1 cellular context compared by ENCODE assay signal in genomic region chr19:44093931-44094765, GRCh38.
TF ChIP-seq lines count a peak whose summit lies in the region.

ZNF224 (plus strand) TSS chr19:44094361; CDS start chr19:44097874, 3,513 bp downstream.

TF ChIP-seq in HepG2, 621 proteins besides CTCF, POLR2A, EP300 and RAD21 (continued from another document and continues in another):
- no peak for TF ChIP-seq SOX13 (IDR thresholded peaks at IDR 0.05)
- TF ChIP-seq SOX13 (CRISPR knock-in tag; conservative IDR thresholded peaks at IDR 0.05 in 1 of 2, IDR thresholded peaks at IDR 0.05 in 1 of 2), result no peak
- no peak for TF ChIP-seq ZBTB42 (CRISPR knock-in tag; IDR thresholded peaks at IDR 0.05)
- no peak for TF ChIP-seq MLXIP (CRISPR knock-in tag; IDR thresholded peaks at IDR 0.05; ENCODE audit: borderline replicate concordance)
- TF ChIP-seq ATM (IDR thresholded peaks at IDR 0.05; ENCODE audit: borderline replicate concordance), result no peak
- TF ChIP-seq HNF4G (IDR thresholded peaks at IDR 0.05; ENCODE audit: borderline replicate concordance, low read depth, low read length), result 0 out of 2 replicates have a peak, but pooled peaks have one; percentile 6
- TF ChIP-seq HNF4G (CRISPR knock-in tag; IDR thresholded peaks at IDR 0.05; ENCODE audit: borderline replicate concordance, low read depth), result no peak
- TF ChIP-seq NONO (IDR thresholded peaks at IDR 0.05), result no peak
- TF ChIP-seq NONO (CRISPR knock-in tag; conservative IDR thresholded peaks at IDR 0.05), result 0 out of 2 replicates have a peak, but pooled peaks have one; percentile 41
- TF ChIP-seq BRD4 (CRISPR knock-in tag; IDR thresholded peaks at IDR 0.05), result no peak
- TF ChIP-seq XBP1 (CRISPR knock-in tag; IDR thresholded peaks at IDR 0.05), result no peak; the same call in 1 of the 2 replicates
- TF ChIP-seq POGZ (CRISPR knock-in tag; IDR thresholded peaks at IDR 0.05), result 0 out of 2 replicates have a peak, but pooled peaks have one; percentile 41
- no peak for TF ChIP-seq THAP8 (CRISPR knock-in tag; IDR thresholded peaks at IDR 0.05; ENCODE audit: borderline replicate concordance)
- no peak for TF ChIP-seq POGK (CRISPR knock-in tag; conservative IDR thresholded peaks at IDR 0.05)
- peak; percentile 50; the same call in 1 of the 2 replicates for TF ChIP-seq MYC (CRISPR knock-in tag; IDR thresholded peaks at IDR 0.05; ENCODE audit: borderline replicate concordance)
- TF ChIP-seq NKX3-1 (CRISPR knock-in tag; IDR thresholded peaks at IDR 0.05), result no peak
- TF ChIP-seq ZNF652 (CRISPR knock-in tag; IDR thresholded peaks at IDR 0.05; ENCODE audit: borderline replicate concordance, low read depth), result no peak
- TF ChIP-seq HNF4A (CRISPR knock-in tag; IDR thresholded peaks at IDR 0.05), result peak; percentile 70
- TF ChIP-seq SSRP1 (CRISPR knock-in tag; IDR thresholded peaks at IDR 0.05), result no peak
- no peak; the same call in 1 of the 2 replicates for TF ChIP-seq HINFP (CRISPR knock-in tag; IDR thresholded peaks at IDR 0.05; ENCODE audit: low read depth)
- TF ChIP-seq ZFY (CRISPR knock-in tag; IDR thresholded peaks at IDR 0.05), result peak; percentile 89
- peak; percentile 59; the same call in 1 of the 2 replicates for TF ChIP-seq ZNF274 (CRISPR knock-in tag; IDR thresholded peaks at IDR 0.05)
- peak; percentile 73; the same call in 1 of the 2 replicates for TF ChIP-seq GATAD1 (CRISPR knock-in tag; IDR thresholded peaks at IDR 0.05)
- no peak for TF ChIP-seq DDIT3 (CRISPR knock-in tag; IDR thresholded peaks at IDR 0.05)
- no peak for TF ChIP-seq KIAA2018 (CRISPR knock-in tag; IDR thresholded peaks at IDR 0.05; ENCODE audit: borderline replicate concordance)
- no peak for TF ChIP-seq RXRA (CRISPR knock-in tag; IDR thresholded peaks at IDR 0.05)
- TF ChIP-seq GABPA (IDR thresholded peaks at IDR 0.05; ENCODE audit: low read depth, low read length), result peak; percentile 73
- peak; percentile 95 for TF ChIP-seq GABPA (CRISPR knock-in tag; IDR thresholded peaks at IDR 0.05; ENCODE audit: low read depth)
- no peak for TF ChIP-seq NCOA5 (CRISPR knock-in tag; IDR thresholded peaks at IDR 0.05)
- peak; percentile 60 for TF ChIP-seq NFYB (CRISPR knock-in tag; IDR thresholded peaks at IDR 0.05)
- no peak for TF ChIP-seq MIXL1 (CRISPR knock-in tag; IDR thresholded peaks at IDR 0.05)
- TF ChIP-seq MIER2 (CRISPR knock-in tag; IDR thresholded peaks at IDR 0.05), result no peak
- TF ChIP-seq ZNF672 (CRISPR knock-in tag; IDR thresholded peaks at IDR 0.05), result no peak
- 0 out of 2 replicates have a peak, but pooled peaks have one; percentile 37 for TF ChIP-seq ZNF292 (CRISPR knock-in tag; IDR thresholded peaks at IDR 0.05; ENCODE audit: borderline replicate concordance, low read depth)
- peak; percentile 66; the same call in 1 of the 2 replicates for TF ChIP-seq FOXJ3 (CRISPR knock-in tag; IDR thresholded peaks at IDR 0.05; ENCODE audit: borderline replicate concordance)
- 0 out of 2 replicates have a peak, but pooled peaks have one; percentile 23 for TF ChIP-seq SNAPC5 (CRISPR knock-in tag; IDR thresholded peaks at IDR 0.05; ENCODE audit: borderline replicate concordance)
- peak; percentile 66; the same call in 1 of the 2 replicates for TF ChIP-seq TFDP2 (CRISPR knock-in tag; IDR thresholded peaks at IDR 0.05)
- TF ChIP-seq AGO1 (IDR thresholded peaks at IDR 0.05; ENCODE audit: low read depth, low read length, poor library complexity, severe bottlenecking), result no peak
- TF ChIP-seq ZNF644 (CRISPR knock-in tag; IDR thresholded peaks at IDR 0.05; ENCODE audit: low read depth), result no peak
- TF ChIP-seq CSRNP2 (CRISPR knock-in tag; conservative IDR thresholded peaks at IDR 0.05; ENCODE audit: low read depth), result no peak
- TF ChIP-seq PAWR (CRISPR knock-in tag; IDR thresholded peaks at IDR 0.05; ENCODE audit: borderline replicate concordance), result no peak
- TF ChIP-seq ZBTB14 (CRISPR knock-in tag; IDR thresholded peaks at IDR 0.05), result no peak
